7 cellular contexts compared by ENCODE assay signal in genomic region chr22:44026630-44027511, GRCh38. TPM values are rescaled to one million over a fixed set of nuclear protein-coding genes. Genes with fewer than 3 reads are reported as not detected.
DNase-seq lines count a peak whose midpoint lies in the region; ATAC-seq and TF ChIP-seq lines count a peak whose summit lies in the region.

No MANE protein-coding gene starts in this region.

- H4K91ac ChIP-seq in neuronal stem cell (ENCODE audit: low read depth, low read length, poor library complexity): no peak overlapping the region

- peak overlapping the region; percentile 92 for H4K8ac ChIP-seq in neuronal stem cell (ENCODE audit: low read depth, low read length)

- no peak overlapping the region for H2BK12ac ChIP-seq in neuronal stem cell (ENCODE audit: low read length)

- H3K36me3 ChIP-seq in duodenal mucosa (ENCODE audit: control insufficient read depth in 1 of 2, insufficient read depth in 2 of 2, low read length in 2 of 2) (no peaks in the 10 kb centered on the region), neuronal stem cell (replicated peaks in 1 of 2; ENCODE audit: control insufficient read depth in 2 of 2, insufficient read depth in 2 of 2, low read length in 2 of 2) (no peaks in the 10 kb centered on the region), testis (ENCODE audit: low read depth, missing control alignments) (no peaks in the 10 kb centered on the region)

- peak overlapping the region; percentile 24 for H3K18ac ChIP-seq in neuronal stem cell (ENCODE audit: low read length)

- H2BK120ac ChIP-seq in neuronal stem cell (ENCODE audit: low read depth, low read length): no peak overlapping the region

- TF ChIP-seq POLR2A in GM19193 (IDR thresholded peaks at IDR 0.05; ENCODE audit: extremely low read depth, insufficient read depth, insufficient read length) (peak; percentile 64), testis (IDR thresholded peaks at IDR 0.05) (no peak)

- no peak overlapping the region for H3K23ac ChIP-seq in neuronal stem cell (ENCODE audit: low read depth, low read length, poor library complexity)

- peaks cover 0 to 3% of the 10 kb centered on the region in 2 donors for H3K27me3 ChIP-seq in duodenal mucosa (ENCODE audit: control insufficient read depth in 1 of 2, insufficient read depth in 2 of 2, low read length in 2 of 2)
- H3K27me3 ChIP-seq in neuronal stem cell (ENCODE audit: control insufficient read depth in 3 of 3, insufficient read depth in 3 of 3, low read depth in 1 of 3, low read length in 3 of 3): peaks cover 0 to 16% (median 0%) of the 10 kb centered on the region in 3 experiments
- no peaks in the 10 kb centered on the region for H3K27me3 ChIP-seq in testis

- no peak for TF ChIP-seq CTCF in testis (IDR thresholded peaks at IDR 0.05)

- intact Hi-C loops in testis (cut with DNase I; ENCODE audit: low total_unique reads): no loop called here

- H3K4me1 ChIP-seq in duodenal mucosa (ENCODE audit: control insufficient read depth in 1 of 2, insufficient read depth in 2 of 2, low read length in 2 of 2): peaks cover 8 to 22% of the 10 kb centered on the region in 2 donors
- H3K4me1 ChIP-seq in neuronal stem cell (ENCODE audit: control insufficient read depth in 2 of 2, insufficient read depth in 1 of 2, low read depth in 1 of 2, low read length in 2 of 2): peaks cover 0 to 5% of the 10 kb centered on the region in 2 donors
- peaks cover 10% of the 10 kb centered on the region for H3K4me1 ChIP-seq in testis

- no peak overlapping the region for H3K4me2 ChIP-seq in neuronal stem cell (ENCODE audit: insufficient read depth, low read length, poor library complexity, severe bottlenecking)

- H3K9ac ChIP-seq in duodenal mucosa (ENCODE audit: low read depth in 1 of 2, low read length in 2 of 2) (peak overlapping the region; percentile 35 to 58), neuronal stem cell (ENCODE audit: low read depth, low read length, poor library complexity) (peak overlapping the region; percentile 0)

- H3K14ac ChIP-seq in neuronal stem cell (ENCODE audit: low read length): no peak overlapping the region

- no peak overlapping the region for H2BK15ac ChIP-seq in neuronal stem cell (ENCODE audit: low read length)

- peak overlapping the region; percentile 19 for H2AK5ac ChIP-seq in neuronal stem cell (ENCODE audit: low read depth, low read length)

- peak; percentile 49 for ATAC-seq in HG03442 (IDR thresholded peaks at IDR 0.05; ENCODE audit: unreplicated experiment)
- peak; percentile 75 to 77 for ATAC-seq in activated CD4-positive, CD25-positive, alpha-beta regulatory T cell treated with anti-CD3 and anti-CD28 coated beads, Interleukin-2, amount 50 U/mL, for 24 hours

- H2AFZ ChIP-seq in neuronal stem cell (ENCODE audit: low read length): peak overlapping the region; percentile 50

- H3K79me1 ChIP-seq in neuronal stem cell (ENCODE audit: low read depth, low read length): peaks cover 2% of the 10 kb centered on the region

- no CpG with 5 or more reads among the region's 28 CpGs for WGBS in neuronal stem cell (ENCODE audit: extremely low coverage in 2 of 2, insufficient read length in 2 of 2, insufficient replicate concordance in 1 of 2), 2 donors
- 75 to 78% methylated on average over 18 to 28 of the region's 28 CpGs for WGBS in testis, 2 donors

- H3K27ac ChIP-seq in duodenal mucosa (ENCODE audit: low read depth, low read length) (peak overlapping the region; percentile 85), neuronal stem cell (replicated peaks; ENCODE audit: low read length) (no peak overlapping the region), testis (peak overlapping the region; percentile 44 to 81)

- H3K9me3 ChIP-seq in duodenal mucosa (ENCODE audit: control insufficient read depth in 1 of 2, low read length in 2 of 2) (no peaks in the 10 kb centered on the region), neuronal stem cell (replicated peaks in 1 of 2; ENCODE audit: control insufficient read depth in 2 of 2, insufficient read depth in 1 of 2, low read depth in 1 of 2, low read length in 2 of 2) (peaks cover 0 to 2% of the 10 kb centered on the region in 2 donors), testis (no peaks in the 10 kb centered on the region)

- DNase-seq in neuronal stem cell (ENCODE audit: low spot score) (no peak), testis (peak; percentile 69), NCI-H524 (lab: John Stamatoyannopoulos, UW) (no peak)

- H3K4me3 ChIP-seq in duodenal mucosa (ENCODE audit: low read depth in 1 of 2, low read length in 2 of 2) (peak overlapping the region; percentile 40 to 55), neuronal stem cell (ENCODE audit: low read length in 2 of 2) (no peak overlapping the region), testis (no peak overlapping the region)

- H2BK5ac ChIP-seq in neuronal stem cell (ENCODE audit: low read length): no peak overlapping the region

- H3K4ac ChIP-seq in neuronal stem cell (ENCODE audit: low read length): no peak overlapping the region

RNA-seq across cellular contexts. Expression of gene PARVB, which starts 2.8 kb away (rescaled TPM):
- polyA plus RNA-seq in neuronal stem cell (2013, experiment 1 of 2): 7.7 TPM
- 7.4 TPM for polyA plus RNA-seq in neuronal stem cell (2013, experiment 2 of 2)
- total RNA-seq in testis: 10 to 100 TPM; 11.6 to 23.7 TPM
- 27.5 TPM for polyA plus RNA-seq in testis (ENCODE audit: insufficient read depth, low read depth, low replicate concordance)

Comparison
In these comparisons a context has a peak if more than half of its experiments do, and no peak if none do; other contexts are left out.
1. H3K4me3 ChIP-seq: peak in duodenal mucosa (2 of 2); none in neuronal stem cell (0 of 2) and testis (0 of 2).